13 cellular contexts compared by ENCODE assay signal in genomic region chr19:35533822-35534521, GRCh38. TPM values are rescaled to one million over a fixed set of nuclear protein-coding genes. Genes with fewer than 3 reads are reported as not detected.
DNase-seq lines count a peak whose midpoint lies in the region; TF ChIP-seq lines count a peak whose summit lies in the region.
"Had no signal": no experiment of that assay in that cellular context is flagged by ENCODE, and none has a peak within 500 bp of the region (broad histone marks: within the 10 kb centered on the region; RNA-seq: fewer than 3 reads in every experiment).

No MANE protein-coding gene starts in this region.

- H3K4me3 ChIP-seq in stomach (peak overlapping the region in 1 of 4 donors; percentile 7), uterus (no peak overlapping the region)
- H3K4me3 ChIP-seq: tibial nerve had no signal

- TF ChIP-seq EP300 in stomach (IDR thresholded peaks at IDR 0.05) = no peak

- TF ChIP-seq CTCF in stomach (IDR thresholded peaks at IDR 0.05) = no peak
- no peak for TF ChIP-seq CTCF in progenitor cell of endocrine pancreas (IDR thresholded peaks at IDR 0.05; ENCODE audit: unreplicated experiment)
- no peak for TF ChIP-seq CTCF in uterus (IDR thresholded peaks at IDR 0.05)

- peaks cover 12% of the 10 kb centered on the region for H3K4me1 Mint-ChIP-seq in activated CD4-positive, alpha-beta memory T cell treated with anti-CD3 and anti-CD28 coated beads, Interleukin-2, amount 10 ng/mL, durations not matched to agents 7 days and 5 days
- peaks cover 7% of the 10 kb centered on the region for H3K4me1 Mint-ChIP-seq in progenitor cell of endocrine pancreas (ENCODE audit: low read depth)

- H3K9me3 Mint-ChIP-seq in activated CD4-positive, alpha-beta memory T cell treated with anti-CD3 and anti-CD28 coated beads, Interleukin-2, amount 10 ng/mL, durations not matched to agents 7 days and 5 days = no peaks in the 10 kb centered on the region
- no peaks in the 10 kb centered on the region for H3K9me3 Mint-ChIP-seq in progenitor cell of endocrine pancreas (ENCODE audit: low read depth)

- no peak for TF ChIP-seq POLR2A in stomach (IDR thresholded peaks at IDR 0.05)
- no peak for TF ChIP-seq POLR2A in uterus (IDR thresholded peaks at IDR 0.05)

- H3K27me3 Mint-ChIP-seq in activated CD4-positive, alpha-beta memory T cell treated with anti-CD3 and anti-CD28 coated beads, Interleukin-2, amount 10 ng/mL, durations not matched to agents 7 days and 5 days = peaks cover 29% of the 10 kb centered on the region
- H3K27me3 Mint-ChIP-seq in progenitor cell of endocrine pancreas = peaks cover 17% of the 10 kb centered on the region

- intact Hi-C loops in stomach (cut with DNase I; ENCODE audit: low total_unique reads) = no loop called here
- intact Hi-C loops in uterus (cut with DNase I; ENCODE audit: low total_unique reads) = no loop called here

- H3K27ac Mint-ChIP-seq in activated CD4-positive, alpha-beta memory T cell treated with anti-CD3 and anti-CD28 coated beads, Interleukin-2, amount 10 ng/mL, durations not matched to agents 7 days and 5 days = no peak overlapping the region
- H3K27ac Mint-ChIP-seq in progenitor cell of endocrine pancreas = no peak overlapping the region

- H3K27me3 ChIP-seq in stomach = peaks cover 0 to 73% (median 39%) of the 10 kb centered on the region in 3 donors
- H3K27me3 ChIP-seq in uterus = peaks cover 0 to 23% of the 10 kb centered on the region in 2 donors

- WGBS in stomach, 5 donors = 12 to 15% (median 13%) methylated on average over 33 to 35 of the region's 35 CpGs

- DNase-seq in activated T-cell treated with anti-CD3 and anti-CD28 coated beads for 1 hour (ENCODE audit: low read depth) (peak; percentile 31), activated T-cell treated with anti-CD3 and anti-CD28 coated beads for 4 hours (no peak), glomerular visceral epithelial cell (ENCODE audit: extremely low spot score) (peak; percentile 44), stomach (peak; percentile 55), progenitor cell of endocrine pancreas (ENCODE audit: low spot score, unreplicated experiment) (no peak), NCI-H1092 treated with DMSO at 0.1 percent for 48 hours (lab: John Stamatoyannopoulos, UW) (no peak), uterus (no peak)
- peak; percentile 62 for DNase-seq in activated CD4-positive, alpha-beta memory T cell treated with anti-CD3 and anti-CD28 coated beads, Interleukin-2, amount 10 ng/mL, durations not matched to agents 7 days and 5 days
- DNase-seq: Caco-2 had no signal

- POLR2A ChIA-PET in activated CD4-positive, alpha-beta memory T cell treated with anti-CD3 and anti-CD28 coated beads, Interleukin-2, amount 10 ng/mL, durations not matched to agents 7 days and 5 days (lab: Charles Lee) = no interaction called here

- peak overlapping the region; percentile 42 for H3K4me3 Mint-ChIP-seq in activated CD4-positive, alpha-beta memory T cell treated with anti-CD3 and anti-CD28 coated beads, Interleukin-2, amount 10 ng/mL, durations not matched to agents 7 days and 5 days
- H3K4me3 Mint-ChIP-seq in progenitor cell of endocrine pancreas (ENCODE audit: low read depth) = no peak overlapping the region

- H3K36me3 Mint-ChIP-seq in activated CD4-positive, alpha-beta memory T cell treated with anti-CD3 and anti-CD28 coated beads, Interleukin-2, amount 10 ng/mL, durations not matched to agents 7 days and 5 days (ENCODE audit: low read depth) = no peaks in the 10 kb centered on the region
- H3K36me3 Mint-ChIP-seq in progenitor cell of endocrine pancreas (ENCODE audit: insufficient read depth) = no peaks in the 10 kb centered on the region

- H3K36me3 ChIP-seq in stomach (no peaks in the 10 kb centered on the region), uterus (no peaks in the 10 kb centered on the region)
- H3K36me3 ChIP-seq: tibial nerve had no signal

- H3K27ac ChIP-seq in stomach = no peak overlapping the region
- H3K27ac ChIP-seq in uterus = no peak overlapping the region
- H3K27ac ChIP-seq: tibial nerve had no signal

- H3K4me1 ChIP-seq in stomach = peaks cover 0 to 15% (median 12%) of the 10 kb centered on the region in 4 donors
- H3K4me1 ChIP-seq in uterus = no peaks in the 10 kb centered on the region
- H3K4me1 ChIP-seq: Caco-2 had no signal

- CTCF ChIA-PET in activated CD4-positive, alpha-beta memory T cell treated with anti-CD3 and anti-CD28 coated beads, Interleukin-2, amount 10 ng/mL, durations not matched to agents 7 days and 5 days (lab: Charles Lee) = interaction anchor here (1.4 kb wide), 1 partner anchor 14 kb away, joined by 7 read pairs; no protein-coding TSS in a partner anchor

- H3K9me3 ChIP-seq in stomach = no peaks in the 10 kb centered on the region
- H3K9me3 ChIP-seq in uterus = no peaks in the 10 kb centered on the region
- H3K9me3 ChIP-seq: Caco-2, tibial nerve had no signal

RNA-seq across cellular contexts. Expression of gene GAPDHS, which starts 0.7 kb away (rescaled TPM):
- total RNA-seq in activated CD4-positive, alpha-beta memory T cell treated with anti-CD3 and anti-CD28 coated beads, Interleukin-2, amount 10 ng/mL, durations not matched to agents 7 days and 5 days = not detected
- not detected for total RNA-seq in stomach
- polyA plus RNA-seq in stomach = not detected
- total RNA-seq in progenitor cell of endocrine pancreas = not detected in 2 replicates
- not detected for total RNA-seq in uterus
- total RNA-seq: activated CD8-positive, alpha-beta memory T cell treated with anti-CD3 and anti-CD28 coated beads for 36 hours; Caco-2; HT1080; mononuclear cell; tibial nerve had no signal

RNA-seq across cellular contexts. Expression of gene SBSN, which starts 5.9 kb away (rescaled TPM):
- not detected for total RNA-seq in activated CD4-positive, alpha-beta memory T cell treated with anti-CD3 and anti-CD28 coated beads, Interleukin-2, amount 10 ng/mL, durations not matched to agents 7 days and 5 days
- total RNA-seq in stomach (not detected), progenitor cell of endocrine pancreas (0.16 and 0.24 TPM in 2 replicates), uterus (under 1 TPM in 1 of 4 donors, not detected in 3; 0.37 TPM)
- polyA plus RNA-seq in stomach = 10 to 100 TPM in 1 of 3 donors, 1 to 10 TPM in 1, not detected in 1; 1.1 to 29.2 TPM
- total RNA-seq: activated CD8-positive, alpha-beta memory T cell treated with anti-CD3 and anti-CD28 coated beads for 36 hours; Caco-2; mononuclear cell; tibial nerve had no signal

RNA-seq across cellular contexts. Expression of gene TMEM147, which starts 11.5 kb away (rescaled TPM):
- total RNA-seq in activated CD4-positive, alpha-beta memory T cell treated with anti-CD3 and anti-CD28 coated beads, Interleukin-2, amount 10 ng/mL, durations not matched to agents 7 days and 5 days = 10 to 100 TPM; 39.6 to 47.4 TPM
- total RNA-seq in stomach (100 to 1,000 TPM in 1 of 5 donors, 10 to 100 TPM in 3, 1 to 10 TPM in 1; 7.0 to 121 (median 57.6) TPM), progenitor cell of endocrine pancreas (94.2 and 95.2 TPM in 2 replicates), uterus (100 to 1,000 TPM in 1 of 4 donors, 10 to 100 TPM in 3; 34.6 to 111 (median 50.0) TPM)
- polyA plus RNA-seq in stomach = 100 to 1,000 TPM in 1 of 3 donors, 10 to 100 TPM in 2; 63.4 to 131 (median 77.4) TPM

RNA-seq across cellular contexts. Expression of gene DMKN, which starts 20.5 kb away (rescaled TPM):
- total RNA-seq in activated CD4-positive, alpha-beta memory T cell treated with anti-CD3 and anti-CD28 coated beads, Interleukin-2, amount 10 ng/mL, durations not matched to agents 7 days and 5 days = not detected
- total RNA-seq in stomach = 10 to 100 TPM in 2 of 5 donors, 1 to 10 TPM in 2, not detected in 1; 4.9 to 36.9 (median 20.2) TPM
- polyA plus RNA-seq in stomach = 100 to 1,000 TPM in 1 of 3 donors, 10 to 100 TPM in 2; 76.7 to 139 (median 83.6) TPM
- total RNA-seq in progenitor cell of endocrine pancreas = 201 and 213 TPM in 2 replicates
- total RNA-seq in uterus = 10 to 100 TPM in 3 of 4 donors, 1 to 10 TPM in 1; 4.4 to 73.7 (median 39.5) TPM
- total RNA-seq: mononuclear cell had no signal

RNA-seq across cellular contexts. Expression of gene ATP4A, which starts 29.5 kb away (rescaled TPM):
- total RNA-seq in activated CD4-positive, alpha-beta memory T cell treated with anti-CD3 and anti-CD28 coated beads, Interleukin-2, amount 10 ng/mL, durations not matched to agents 7 days and 5 days = not detected
- total RNA-seq in stomach (100 to 1,000 TPM in 4 of 5 donors, 1 to 10 TPM in 1; 9.8 to 890 (median 236) TPM), progenitor cell of endocrine pancreas (0.18 TPM in 1 of 2 replicates, not detected in the other), uterus (under 1 TPM in 1 of 4 donors, not detected in 3; 0.14 TPM)
- 100 to 1,000 TPM; 257 to 357 (median 345) TPM for polyA plus RNA-seq in stomach
- total RNA-seq: activated CD8-positive, alpha-beta memory T cell treated with anti-CD3 and anti-CD28 coated beads for 36 hours; Caco-2; HT1080; mononuclear cell had no signal

Comparison
In these comparisons a context has a peak if more than half of its experiments do, and no peak if none do; other contexts are left out.
1. DNase-seq: peak in activated T-cell treated with anti-CD3 and anti-CD28 coated beads for 1 hour (single experiment), activated CD4-positive, alpha-beta memory T cell treated with anti-CD3 and anti-CD28 coated beads, Interleukin-2, amount 10 ng/mL, durations not matched to agents 7 days and 5 days (single experiment), glomerular visceral epithelial cell (single experiment) and stomach (single experiment); none in activated T-cell treated with anti-CD3 and anti-CD28 coated beads for 4 hours (single experiment), progenitor cell of endocrine pancreas (single experiment), NCI-H1092 treated with DMSO at 0.1 percent for 48 hours (single experiment) and uterus (0 of 2).